ENCODE assay signal across 18 cellular contexts in the genomic region with DNA sequence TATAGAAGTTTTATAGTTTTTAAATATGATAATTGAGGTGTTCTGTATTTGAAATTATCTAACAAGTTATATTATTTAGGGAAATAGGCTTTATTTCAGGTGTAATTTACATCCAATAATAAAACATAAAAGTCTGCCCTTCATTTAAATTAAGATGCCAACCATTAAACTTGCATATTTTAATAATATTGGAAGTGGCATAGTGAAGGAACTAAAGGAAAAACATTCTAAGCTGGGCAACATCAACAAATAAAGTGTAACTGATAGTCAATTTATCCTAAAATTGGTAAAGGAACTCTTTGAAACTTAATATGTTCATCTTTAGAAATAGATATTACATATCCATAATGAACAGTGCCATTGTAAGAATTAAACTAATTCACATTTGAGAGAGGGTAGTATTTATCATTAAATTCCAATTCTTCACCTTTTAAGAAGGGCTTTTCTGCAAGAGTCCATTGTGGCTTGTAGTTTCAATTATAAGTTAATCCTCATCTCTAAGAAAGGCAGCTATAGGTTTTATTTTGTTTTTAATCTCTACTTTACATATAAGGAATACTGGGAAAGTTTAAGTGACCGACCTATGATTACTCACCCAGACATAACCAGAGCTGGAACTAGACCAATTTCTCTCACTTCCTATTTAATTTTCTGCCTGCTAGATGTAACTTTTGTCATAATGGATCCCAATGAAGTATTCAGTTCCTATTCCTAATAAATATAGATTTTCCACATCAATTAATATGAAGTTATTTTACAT. TPM values are rescaled to one million over a fixed set of nuclear protein-coding genes. Genes with fewer than 3 reads are reported as not detected.
"Had no signal": no experiment of that assay in that cellular context is flagged by ENCODE, and none has a peak within 500 bp of the region (broad histone marks: within the 10 kb centered on the region; RNA-seq: fewer than 3 reads in every experiment).

No MANE protein-coding gene starts in this region.

- H3K36me3 ChIP-seq: cardiac muscle cell, esophagus squamous epithelium had no signal

- H3K27ac Mint-ChIP-seq: activated CD4-positive, alpha-beta memory T cell treated with anti-CD3 and anti-CD28 coated beads for 36 hours; activated naive CD8-positive, alpha-beta T cell; nephron progenitor cell; stimulated activated naive CD8-positive, alpha-beta T cell treated with anti-CD3 and anti-CD28 coated beads, Interleukin-15, amount 100 ng/mL, for 72 hours; T-helper 2 cell treated with Interferon-gamma antibody and Interleukin-4, amounts not matched to agents 5 μg/mL and 100 μg/mL, for 36 hours had no signal

- H3K4me3 ChIP-seq: cardiac muscle cell, esophagus squamous epithelium, psoas muscle, testis had no signal

- ATAC-seq: activated T-cell treated with anti-CD3 and anti-CD28 coated beads, Interleukin-2, amount 50 U/mL, for 4 hours; left ventricle myocardium superior; psoas muscle; stimulated activated naive CD8-positive, alpha-beta T cell treated with anti-CD3 and anti-CD28 coated beads, Interleukin-15, amount 100 ng/mL, for 72 hours had no signal

- H3K36me3 Mint-ChIP-seq: activated CD4-positive, alpha-beta memory T cell treated with anti-CD3 and anti-CD28 coated beads for 36 hours; activated naive CD8-positive, alpha-beta T cell had no signal

- H3K27ac ChIP-seq: cardiac muscle cell, esophagus squamous epithelium, psoas muscle, testis had no signal

- FAIRE-seq: colon, keratinocyte had no signal

- H3K27me3 ChIP-seq: cardiac muscle cell, testis had no signal

- H3K9me3 Mint-ChIP-seq: activated CD4-positive, alpha-beta memory T cell treated with anti-CD3 and anti-CD28 coated beads for 36 hours; activated T-cell treated with anti-CD3 and anti-CD28 coated beads, Interleukin-2, amount 50 U/mL, for 4 hours; nephron progenitor cell; stimulated activated naive CD8-positive, alpha-beta T cell treated with anti-CD3 and anti-CD28 coated beads, Interleukin-15, amount 100 ng/mL, for 72 hours; T-helper 2 cell treated with Interferon-gamma antibody and Interleukin-4, amounts not matched to agents 5 μg/mL and 100 μg/mL, for 36 hours had no signal

- H3K4me1 ChIP-seq: testis had no signal

- H3K4me3 Mint-ChIP-seq: activated CD4-positive, alpha-beta memory T cell treated with anti-CD3 and anti-CD28 coated beads for 36 hours; activated naive CD8-positive, alpha-beta T cell; activated T-cell treated with anti-CD3 and anti-CD28 coated beads, Interleukin-2, amount 50 U/mL, for 4 hours; nephron progenitor cell; stimulated activated naive CD8-positive, alpha-beta T cell treated with anti-CD3 and anti-CD28 coated beads, Interleukin-15, amount 100 ng/mL, for 72 hours; T-helper 2 cell treated with Interferon-gamma antibody and Interleukin-4, amounts not matched to agents 5 μg/mL and 100 μg/mL, for 36 hours had no signal

- H3K9me3 ChIP-seq: esophagus squamous epithelium, psoas muscle, testis had no signal

- DNase-seq: activated CD4-positive, alpha-beta memory T cell treated with anti-CD3 and anti-CD28 coated beads for 36 hours; activated CD4-positive, alpha-beta T cell treated with anti-CD3 and anti-CD28 coated beads for 1 hour; activated effector memory CD4-positive, alpha-beta T cell treated with anti-CD3 and anti-CD28 coated beads, Interleukin-2, amount 50 U/mL, for 16 hours; activated T-cell treated with anti-CD3 and anti-CD28 coated beads, Interleukin-2, amount 50 U/mL, for 4 hours; esophagus squamous epithelium; foreskin melanocyte; left ventricle myocardium superior; mesendoderm; nephron progenitor cell; psoas muscle; stimulated activated CD4-positive, alpha-beta T cell treated with anti-CD3 and anti-CD28 coated beads, Interleukin-4, amount 100 ng/mL, for 4 hours; stimulated activated naive CD8-positive, alpha-beta T cell treated with anti-CD3 and anti-CD28 coated beads, Interleukin-15, amount 100 ng/mL, for 72 hours; testis had no signal

RNA-seq across cellular contexts. Expression of a gene that starts 3.0 kb away (rescaled TPM):
- total RNA-seq: activated CD4-positive, alpha-beta memory T cell treated with anti-CD3 and anti-CD28 coated beads for 36 hours had no signal
